1 cellular context compared by ENCODE assay signal in genomic region chr14:95514131-95515079, GRCh38.
TF ChIP-seq lines count a peak whose summit lies in the region.

No MANE protein-coding gene starts in this region.

TF ChIP-seq in GM12878, 131 proteins besides CTCF, POLR2A, EP300 and RAD21:
- TF ChIP-seq MLLT1 (IDR thresholded peaks at IDR 0.05) (0 out of 2 replicates have a peak, but pooled peaks have one; percentile 54), NR2F1 (conservative IDR thresholded peaks at IDR 0.05) (peak; percentile 66; the same call in 1 of the 2 replicates), HDGF (IDR thresholded peaks at IDR 0.05) (no peak), BMI1 (IDR thresholded peaks at IDR 0.05; ENCODE audit: borderline replicate concordance) (0 out of 2 replicates have a peak, but pooled peaks have one; percentile 18), KDM1A (IDR thresholded peaks at IDR 0.05; ENCODE audit: borderline replicate concordance) (no peak), IKZF2 (IDR thresholded peaks at IDR 0.05) (peak in 1 of 2 experiments; percentile 24; a peak in 1 of 4 replicates), ZBTB4 (CRISPR knock-in tag; IDR thresholded peaks at IDR 0.05) (no peak), DPF2 (IDR thresholded peaks at IDR 0.05) (0 out of 2 replicates have a peak, but pooled peaks have one; percentile 19), ZNF207 (IDR thresholded peaks at IDR 0.05; ENCODE audit: borderline replicate concordance) (no peak), BCL3 (IDR thresholded peaks at IDR 0.05; ENCODE audit: borderline replicate concordance, insufficient read depth, low read depth, low read length, poor library complexity, severe bottlenecking) (no peak), SMARCA5 (IDR thresholded peaks at IDR 0.05) (no peak), PAX8 (IDR thresholded peaks at IDR 0.05) (no peak), KLF5 (IDR thresholded peaks at IDR 0.05; ENCODE audit: partially characterized antibody) (no peak), HDAC2 (IDR thresholded peaks at IDR 0.05) (no peak)
